In genomic region chr7:91425149-91425548, GRCh38 we compare ENCODE assay signal across 7 cellular contexts.
"Had no signal": no experiment of that assay in that cellular context is flagged by ENCODE, and none has a peak within 500 bp of the region (broad histone marks: within the 10 kb centered on the region; RNA-seq: fewer than 3 reads in every experiment).

No MANE protein-coding gene starts in this region.

- H3K4me3 Mint-ChIP-seq: HFFc6, IgD-negative memory B cell had no signal

- H2AFZ ChIP-seq: GM23248 had no signal

- H3K9ac ChIP-seq: GM23248 had no signal

- H3K27ac Mint-ChIP-seq: HFFc6, IgD-negative memory B cell had no signal

- H3K27ac ChIP-seq: GM23248, HL-60 had no signal

- H3K36me3 ChIP-seq: HAP-1 had no signal

- H3K9me3 ChIP-seq: HAP-1 had no signal

- H3K4me3 ChIP-seq: GM23248, HAP-1 had no signal

- H3K9me3 Mint-ChIP-seq: HFFc6 had no signal

- DNase-seq: GM23248, GOT3, HFFc6, KBM-7 had no signal

- H3K36me3 Mint-ChIP-seq: IgD-negative memory B cell had no signal
